28 cellular contexts compared by ENCODE assay signal in genomic region chr12:7209958-7210357, GRCh38.
"Had no signal": no experiment of that assay in that cellular context is flagged by ENCODE, and none has a peak within 500 bp of the region (broad histone marks: within the 10 kb centered on the region; RNA-seq: fewer than 3 reads in every experiment).

No MANE protein-coding gene starts in this region.

- H3K36me3 ChIP-seq: uterus had no signal

- H3K4me3 Mint-ChIP-seq: naive B cell; naive thymus-derived CD8-positive, alpha-beta T cell; natural killer cell treated with Interleukin-12 subunit alpha and Interleukin-12 subunit beta and Interleukin-15 and Interleukin-18, amount 100 ng/mL, for 72 hours; nephron progenitor cell; neural crest cell; stimulated activated effector memory CD8-positive, alpha-beta T cell treated with anti-CD3 and anti-CD28 coated beads, Interleukin-12 subunit alpha, Interleukin-12 subunit beta, amount 100 ng/mL, for 72 hours; stimulated activated naive B cell treated with anti-CD40 and anti-IgM and Interleukin-4, amounts not matched to agents 10 μg/mL and 1 μg/mL and 100 μg/mL, for 72 hours; stimulated activated naive CD8-positive, alpha-beta T cell treated with anti-CD3 and anti-CD28 coated beads, Interleukin-15, Interleukin-2, amounts not matched to agents 100 ng/mL and 50 ng/mL, for 24 hours had no signal

- DNase-seq: naive B cell; naive thymus-derived CD8-positive, alpha-beta T cell; nephron progenitor cell; occipital lobe; ovary; psoas muscle; right cardiac atrium; sigmoid colon; small intestine; stimulated activated CD4-positive, alpha-beta T cell treated with anti-CD3 and anti-CD28 coated beads, Interleukin-15, amount 100 ng/mL, for 24 hours; stimulated activated CD4-positive, alpha-beta T cell treated with anti-CD3 and anti-CD28 coated beads, Interleukin-2, amount 100 ng/mL, for 24 hours; stimulated activated CD4-positive, alpha-beta T cell treated with anti-CD3 and anti-CD28 coated beads, Interleukin-2, amount 100 ng/mL, for 48 hours; stimulated activated CD4-positive, alpha-beta T cell treated with anti-CD3 and anti-CD28 coated beads, Interleukin-4, amount 100 ng/mL, for 24 hours; stimulated activated naive B cell treated with anti-CD40 and anti-IgM and Interleukin-4, amounts not matched to agents 10 μg/mL and 1 μg/mL and 100 μg/mL, for 72 hours; stimulated activated naive CD4-positive, alpha-beta T cell treated with Interleukin-2 at 50 U/mL for 16 hours; stomach; thyroid gland; trophoblast cell; uterus had no signal

- H3K9me3 ChIP-seq: ovary, right lobe of liver, thyroid gland, uterus had no signal

- H3K27ac ChIP-seq: ovary, parathyroid adenoma, psoas muscle, right lobe of liver, sigmoid colon, stomach, thoracic aorta, thyroid gland, tibial nerve, upper lobe of left lung, uterus had no signal

- ATAC-seq: naive thymus-derived CD8-positive, alpha-beta T cell; natural killer cell treated with Interleukin-12 subunit alpha and Interleukin-12 subunit beta and Interleukin-15 and Interleukin-18, amount 100 ng/mL, for 72 hours; stimulated activated effector memory CD8-positive, alpha-beta T cell treated with anti-CD3 and anti-CD28 coated beads, Interleukin-12 subunit alpha, Interleukin-12 subunit beta, amount 100 ng/mL, for 72 hours; stimulated activated naive B cell treated with anti-CD40 and anti-IgM and Interleukin-4, amounts not matched to agents 10 μg/mL and 1 μg/mL and 100 μg/mL, for 72 hours had no signal

- H3K4me1 Mint-ChIP-seq: naive thymus-derived CD8-positive, alpha-beta T cell; nephron progenitor cell; neural crest cell; stimulated activated effector memory CD8-positive, alpha-beta T cell treated with anti-CD3 and anti-CD28 coated beads, Interleukin-12 subunit alpha, Interleukin-12 subunit beta, amount 100 ng/mL, for 72 hours; stimulated activated naive B cell treated with anti-CD40 and anti-IgM and Interleukin-4, amounts not matched to agents 10 μg/mL and 1 μg/mL and 100 μg/mL, for 72 hours had no signal

- H3K27me3 Mint-ChIP-seq: naive B cell; naive thymus-derived CD8-positive, alpha-beta T cell; natural killer cell treated with Interleukin-12 subunit alpha and Interleukin-12 subunit beta and Interleukin-15 and Interleukin-18, amount 100 ng/mL, for 72 hours; stimulated activated naive B cell treated with anti-CD40 and anti-IgM and Interleukin-4, amounts not matched to agents 10 μg/mL and 1 μg/mL and 100 μg/mL, for 72 hours; stimulated activated naive CD8-positive, alpha-beta T cell treated with anti-CD3 and anti-CD28 coated beads, Interleukin-15, Interleukin-2, amounts not matched to agents 100 ng/mL and 50 ng/mL, for 24 hours had no signal

- H3K4me1 ChIP-seq: parathyroid adenoma, psoas muscle, right lobe of liver, sigmoid colon, stomach, thyroid gland, tibial nerve, upper lobe of left lung, uterus had no signal

- H3K27ac Mint-ChIP-seq: naive thymus-derived CD8-positive, alpha-beta T cell; natural killer cell treated with Interleukin-12 subunit alpha and Interleukin-12 subunit beta and Interleukin-15 and Interleukin-18, amount 100 ng/mL, for 72 hours; nephron progenitor cell; stimulated activated effector memory CD8-positive, alpha-beta T cell treated with anti-CD3 and anti-CD28 coated beads, Interleukin-12 subunit alpha, Interleukin-12 subunit beta, amount 100 ng/mL, for 72 hours; stimulated activated naive B cell treated with anti-CD40 and anti-IgM and Interleukin-4, amounts not matched to agents 10 μg/mL and 1 μg/mL and 100 μg/mL, for 72 hours; stimulated activated naive CD8-positive, alpha-beta T cell treated with anti-CD3 and anti-CD28 coated beads, Interleukin-15, Interleukin-2, amounts not matched to agents 100 ng/mL and 50 ng/mL, for 24 hours had no signal

- H3K9me3 Mint-ChIP-seq: natural killer cell treated with Interleukin-12 subunit alpha and Interleukin-12 subunit beta and Interleukin-15 and Interleukin-18, amount 100 ng/mL, for 72 hours had no signal

- H3K27me3 ChIP-seq: ovary, right lobe of liver, sigmoid colon, stomach, thyroid gland, tibial nerve, upper lobe of left lung, uterus had no signal

- H3K4me3 ChIP-seq: ovary, psoas muscle, right lobe of liver, sigmoid colon, stomach, thoracic aorta, thyroid gland, tibial nerve, upper lobe of left lung, uterus had no signal
